In genomic region chr14:105025429-105025828, GRCh38 we compare ENCODE assay signal across 12 cellular contexts. TPM values are rescaled to one million over a fixed set of nuclear protein-coding genes. Genes with fewer than 3 reads are reported as not detected.
A peak's percentile ranks its signal among the peaks of the same experiment; 100 is the strongest.
DNase-seq lines count a peak whose midpoint lies in the region; ATAC-seq and TF ChIP-seq lines count a peak whose summit lies in the region.
"Had no signal": no experiment of that assay in that cellular context is flagged by ENCODE, and none has a peak within 500 bp of the region (broad histone marks: within the 10 kb centered on the region; RNA-seq: fewer than 3 reads in every experiment).

No MANE protein-coding gene starts in this region.

- no peak for ATAC-seq in activated T-cell treated with anti-CD3 and anti-CD28 coated beads, Interleukin-2, amount 50 U/mL, for 4 hours
- no peak for ATAC-seq in Panc1
- ATAC-seq: gastroesophageal sphincter had no signal

- H3K27ac ChIP-seq in Panc1 (ENCODE audit: low read length) (peak overlapping the region; percentile 46), skin epidermis (peak overlapping the region in 11 of 21 experiments; percentile 8 to 77 (median 55)), tibial nerve (no peak overlapping the region)
- H3K27ac ChIP-seq: gastroesophageal sphincter had no signal

- H3K36me3 ChIP-seq in Panc1 (ENCODE audit: control insufficient read depth, insufficient read depth, low read length) = peaks cover 1% of the 10 kb centered on the region; the same call in 1 of the 2 replicates
- no peaks in the 10 kb centered on the region for H3K36me3 ChIP-seq in tibial nerve
- H3K36me3 ChIP-seq: gastroesophageal sphincter had no signal

- CTCF ChIA-PET in Panc1 (lab: Charles Lee) = no interaction called here

- H3K4me1 Mint-ChIP-seq in activated T-cell treated with anti-CD3 and anti-CD28 coated beads, Interleukin-2, amount 50 U/mL, for 24 hours (ENCODE audit: low read depth) = peaks cover 51% of the 10 kb centered on the region
- H3K4me1 Mint-ChIP-seq in activated T-cell treated with anti-CD3 and anti-CD28 coated beads, Interleukin-2, amount 50 U/mL, for 4 hours (ENCODE audit: low read depth) = peaks cover 49% of the 10 kb centered on the region
- peaks cover 28% of the 10 kb centered on the region for H3K4me1 Mint-ChIP-seq in dendritic cell treated with granulocyte-macrophage colony-stimulating factor and Interleukin-4, amounts not matched to agents 40 ng/mL and 50 ng/mL, for 4 days (ENCODE audit: low read depth)

- TF ChIP-seq POLR2A in tibial nerve (IDR thresholded peaks at IDR 0.05) = no peak

- intact Hi-C loops in Panc1 (cut with micrococcal nuclease; ENCODE audit: unreplicated experiment) = no loop called here
- intact Hi-C loops in dendritic cell treated with granulocyte-macrophage colony-stimulating factor and Interleukin-4, amounts not matched to agents 40 ng/mL and 50 ng/mL, for 4 days (cut with micrococcal nuclease) = no loop called here

- in situ Hi-C loops in Panc1 (cut with HindIII; ENCODE audit: low pct_unique_long_range_greater_than_20kb, low sequenced_read_pairs) = no loop called here

- H3K36me3 Mint-ChIP-seq in activated T-cell treated with anti-CD3 and anti-CD28 coated beads, Interleukin-2, amount 50 U/mL, for 24 hours (ENCODE audit: low read depth) = peaks cover 10% of the 10 kb centered on the region
- H3K36me3 Mint-ChIP-seq in activated T-cell treated with anti-CD3 and anti-CD28 coated beads, Interleukin-2, amount 50 U/mL, for 4 hours (ENCODE audit: insufficient read depth) = no peaks in the 10 kb centered on the region
- no peaks in the 10 kb centered on the region for H3K36me3 Mint-ChIP-seq in dendritic cell treated with granulocyte-macrophage colony-stimulating factor and Interleukin-4, amounts not matched to agents 40 ng/mL and 50 ng/mL, for 4 days (ENCODE audit: low read depth)

- no peak for TF ChIP-seq EP300 in tibial nerve (IDR thresholded peaks at IDR 0.05)

- POLR2A ChIA-PET in Panc1 (lab: Charles Lee) = no interaction called here

- H3K27ac Mint-ChIP-seq in activated T-cell treated with anti-CD3 and anti-CD28 coated beads, Interleukin-2, amount 50 U/mL, for 24 hours = peak overlapping the region; percentile 91
- peak overlapping the region; percentile 60 for H3K27ac Mint-ChIP-seq in dendritic cell treated with granulocyte-macrophage colony-stimulating factor and Interleukin-4, amounts not matched to agents 40 ng/mL and 50 ng/mL, for 4 days

- no peak for DNase-seq in activated T-cell treated with anti-CD3 and anti-CD28 coated beads, Interleukin-2, amount 50 U/mL, for 24 hours
- DNase-seq in activated T-cell treated with anti-CD3 and anti-CD28 coated beads, Interleukin-2, amount 50 U/mL, for 4 hours = no peak
- DNase-seq in Panc1 (ENCODE audit: low read depth, low spot score) (no peak), tibial nerve (ENCODE audit: low spot score in 2 of 2) (no peak), NAMALWA (ENCODE audit: low spot score) (no peak)
- DNase-seq in stimulated activated CD4-positive, alpha-beta T cell treated with anti-CD3 and anti-CD28 coated beads, Interleukin-12 subunit alpha, Interleukin-12 subunit beta, amount 100 ng/mL, for 4 hours = no peak
- DNase-seq: effector CD8-positive, alpha-beta T cell; NCI-H748 treated with DMSO at 0.1 percent for 48 hours; occipital lobe had no signal

- no TSS peak for BruUV-seq in Panc1 (replicated peaks; lab: Mats Ljungman, UMichigan)

- peak overlapping the region; percentile 34 for H3K4me3 Mint-ChIP-seq in activated T-cell treated with anti-CD3 and anti-CD28 coated beads, Interleukin-2, amount 50 U/mL, for 24 hours
- no peak overlapping the region for H3K4me3 Mint-ChIP-seq in activated T-cell treated with anti-CD3 and anti-CD28 coated beads, Interleukin-2, amount 50 U/mL, for 4 hours
- H3K4me3 Mint-ChIP-seq in dendritic cell treated with granulocyte-macrophage colony-stimulating factor and Interleukin-4, amounts not matched to agents 40 ng/mL and 50 ng/mL, for 4 days = no peak overlapping the region

- no peaks in the 10 kb centered on the region for H3K9me3 Mint-ChIP-seq in activated T-cell treated with anti-CD3 and anti-CD28 coated beads, Interleukin-2, amount 50 U/mL, for 24 hours
- no peaks in the 10 kb centered on the region for H3K9me3 Mint-ChIP-seq in activated T-cell treated with anti-CD3 and anti-CD28 coated beads, Interleukin-2, amount 50 U/mL, for 4 hours
- no peaks in the 10 kb centered on the region for H3K9me3 Mint-ChIP-seq in dendritic cell treated with granulocyte-macrophage colony-stimulating factor and Interleukin-4, amounts not matched to agents 40 ng/mL and 50 ng/mL, for 4 days

- H3K27me3 ChIP-seq in Panc1 (ENCODE audit: control insufficient read depth, insufficient read depth, low read length) (no peaks in the 10 kb centered on the region), tibial nerve (no peaks in the 10 kb centered on the region)
- H3K27me3 ChIP-seq: gastroesophageal sphincter had no signal

- no peaks in the 10 kb centered on the region for H3K9me3 ChIP-seq in Panc1 (ENCODE audit: control insufficient read depth, insufficient read depth, low read depth, low read length)
- no peaks in the 10 kb centered on the region for H3K9me3 ChIP-seq in tibial nerve
- H3K9me3 ChIP-seq: gastroesophageal sphincter had no signal

- H3K27me3 Mint-ChIP-seq in activated T-cell treated with anti-CD3 and anti-CD28 coated beads, Interleukin-2, amount 50 U/mL, for 24 hours = peaks cover 2% of the 10 kb centered on the region
- no peaks in the 10 kb centered on the region for H3K27me3 Mint-ChIP-seq in activated T-cell treated with anti-CD3 and anti-CD28 coated beads, Interleukin-2, amount 50 U/mL, for 4 hours (ENCODE audit: low read depth)
- H3K27me3 Mint-ChIP-seq in dendritic cell treated with granulocyte-macrophage colony-stimulating factor and Interleukin-4, amounts not matched to agents 40 ng/mL and 50 ng/mL, for 4 days = no peaks in the 10 kb centered on the region

- WGBS in tibial nerve, 2 donors = 95 to 96% methylated on average over 6 of the region's 6 CpGs

- H3K4me3 ChIP-seq in Panc1 (ENCODE audit: low read depth in 2 of 2, low read length in 2 of 2) = no peak overlapping the region
- no peak overlapping the region for H3K4me3 ChIP-seq in skin epidermis
- no peak overlapping the region for H3K4me3 ChIP-seq in tibial nerve
- H3K4me3 ChIP-seq: gastroesophageal sphincter had no signal

- TF ChIP-seq CTCF in Panc1 (IDR thresholded peaks at IDR 0.05) (no peak), tibial nerve (IDR thresholded peaks at IDR 0.05) (no peak)

- peaks cover 32% of the 10 kb centered on the region for H3K4me1 ChIP-seq in Panc1 (ENCODE audit: control insufficient read depth, insufficient read depth, low read length)
- peaks cover 0 to 15% (median 3%) of the 10 kb centered on the region in 4 donors for H3K4me1 ChIP-seq in tibial nerve

RNA-seq across cellular contexts. Expression of gene CDCA4, which starts 4.5 kb away (rescaled TPM):
- total RNA-seq in activated T-cell treated with anti-CD3 and anti-CD28 coated beads, Interleukin-2, amount 50 U/mL, for 4 hours = 10 to 100 TPM; 55.1 to 72.2 (median 58.3) TPM
- total RNA-seq in Panc1 (2021; ENCODE audit: unreplicated experiment) (39.9 TPM), tibial nerve (1 to 10 TPM; 5.7 to 8.5 (median 6.7) TPM)
- 32.9 TPM for polyA plus RNA-seq in Panc1 (2012; ENCODE audit: insufficient read length)

RNA-seq across cellular contexts. Expression of gene GPR132, which starts 39.8 kb away (rescaled TPM):
- total RNA-seq in activated T-cell treated with anti-CD3 and anti-CD28 coated beads, Interleukin-2, amount 50 U/mL, for 4 hours = 10 to 100 TPM; 14.6 to 18.4 (median 16.8) TPM
- total RNA-seq in Panc1 (2021; ENCODE audit: unreplicated experiment) = 0.08 TPM
- 0.15 TPM for polyA plus RNA-seq in Panc1 (2012; ENCODE audit: insufficient read length)
- total RNA-seq in tibial nerve = 1 to 10 TPM; 1.5 to 7.7 (median 5.4) TPM

RNA-seq across cellular contexts. Expression of gene CLBA1, which starts 39.8 kb away (rescaled TPM):
- total RNA-seq in activated T-cell treated with anti-CD3 and anti-CD28 coated beads, Interleukin-2, amount 50 U/mL, for 4 hours = 1 to 10 TPM; 2.9 to 3.8 (median 3.3) TPM
- 13.8 TPM for total RNA-seq in Panc1 (2021; ENCODE audit: unreplicated experiment)
- 11.9 TPM for polyA plus RNA-seq in Panc1 (2012; ENCODE audit: insufficient read length)
- total RNA-seq in tibial nerve = 10 to 100 TPM; 10.1 to 21.0 (median 12.8) TPM

RNA-seq across cellular contexts. Expression of gene AHNAK2, which starts 47.3 kb away (rescaled TPM):
- under 1 TPM; under 0.01 to 0.08 (median 0.05) TPM for total RNA-seq in activated T-cell treated with anti-CD3 and anti-CD28 coated beads, Interleukin-2, amount 50 U/mL, for 4 hours
- 223 TPM for total RNA-seq in Panc1 (2021; ENCODE audit: unreplicated experiment)
- 148 TPM for polyA plus RNA-seq in Panc1 (2012; ENCODE audit: insufficient read length)
- total RNA-seq in tibial nerve = 100 to 1,000 TPM in 3 of 4 donors, 10 to 100 TPM in 1; 31.2 to 152 (median 118) TPM

Comparison
In these comparisons a context has a peak if more than half of its experiments do, and no peak if none do; other contexts are left out.
1. H3K27ac ChIP-seq: peak in Panc1 (single experiment) and skin epidermis (11 of 21); none in tibial nerve (0 of 4).